In the genomic region with DNA sequence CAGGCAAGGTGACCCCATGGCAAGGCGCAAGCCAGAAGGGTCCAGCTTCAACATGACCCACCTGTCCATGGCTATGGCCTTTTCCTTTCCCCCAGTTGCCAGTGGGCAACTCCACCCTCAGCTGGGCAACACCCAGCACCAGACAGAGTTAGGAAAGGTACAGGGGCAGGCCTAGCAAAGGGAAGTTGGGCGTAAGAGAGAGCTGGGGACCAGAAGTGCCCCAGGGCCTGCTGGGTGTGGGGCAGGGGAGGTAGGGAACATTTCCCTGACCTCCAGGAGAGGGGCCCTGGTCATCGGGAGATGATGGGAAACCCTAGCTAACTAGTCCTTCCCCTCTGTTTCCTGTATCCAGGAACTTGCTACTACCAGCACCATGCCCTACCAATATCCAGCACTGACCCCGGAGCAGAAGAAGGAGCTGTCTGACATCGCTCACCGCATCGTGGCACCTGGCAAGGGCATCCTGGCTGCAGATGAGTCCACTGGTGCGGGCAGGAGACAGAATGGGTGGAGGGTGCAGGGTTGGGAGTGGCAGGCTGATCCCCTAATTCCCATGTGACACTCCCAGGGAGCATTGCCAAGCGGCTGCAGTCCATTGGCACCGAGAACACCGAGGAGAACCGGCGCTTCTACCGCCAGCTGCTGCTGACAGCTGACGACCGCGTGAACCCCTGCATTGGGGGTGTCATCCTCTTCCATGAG, we compare ENCODE assay signal across 6 cellular contexts. TPM values are rescaled to one million over a fixed set of nuclear protein-coding genes. Genes with fewer than 3 reads are reported as not detected.
DNase-seq lines count a peak whose midpoint lies in the region; TF ChIP-seq lines count a peak whose summit lies in the region.

No MANE protein-coding gene starts in this region.

- peaks cover 28% of the 10 kb centered on the region for H3K4me1 ChIP-seq in cardiac muscle cell (ENCODE audit: low read depth)
- H3K4me1 ChIP-seq in iPS DF 6.9 (ENCODE audit: control insufficient read depth, insufficient read depth, low read length), result peaks cover 2% of the 10 kb centered on the region; the same call in 1 of the 2 replicates
- peaks cover 15 to 42% of the 10 kb centered on the region in 2 donors for H3K4me1 ChIP-seq in uterus

- no peak for TF ChIP-seq POLR2A in uterus (IDR thresholded peaks at IDR 0.05)

- TF ChIP-seq CTCF in cardiac muscle cell (IDR thresholded peaks at IDR 0.05; ENCODE audit: low read depth, low read length) (no peak), uterus (IDR thresholded peaks at IDR 0.05) (no peak), GM20000 (IDR thresholded peaks at IDR 0.05; ENCODE audit: extremely low read depth, missing control alignments) (no peak)

- no peak for DNase-seq in cardiac muscle cell (ENCODE audit: low read depth in 1 of 2, low spot score in 1 of 2)
- no peak for DNase-seq in cardiac septum (ENCODE audit: low spot score)
- DNase-seq in iPS DF 6.9 (ENCODE audit: low read depth, low spot score), result no peak
- DNase-seq in uterus, result peak in 1 of 2 donors; percentile 35
- no peak for DNase-seq in stimulated activated CD8-positive, alpha-beta memory T cell treated with anti-CD3 and anti-CD28 coated beads, Interleukin-4, amount 100 ng/mL, for 48 hours
- no peak for DNase-seq in GM20000 (ENCODE audit: low spot score)

- peak overlapping the region; percentile 92 for H3K27ac ChIP-seq in cardiac muscle cell
- no peak overlapping the region for H3K27ac ChIP-seq in iPS DF 6.9 (ENCODE audit: low read length)
- peak overlapping the region; percentile 97 to 99 for H3K27ac ChIP-seq in uterus

- H3K4me3 ChIP-seq in cardiac muscle cell (peak overlapping the region; percentile 85), iPS DF 6.9 (ENCODE audit: low read length) (peak overlapping the region; percentile 92; the same call in 1 of the 2 replicates), uterus (peak overlapping the region; percentile 81 to 100)

- no CpG with 5 or more reads among the region's 17 CpGs for WGBS in iPS DF 6.9 (ENCODE audit: insufficient coverage, insufficient read length)

- H3K36me3 ChIP-seq in cardiac muscle cell (peaks cover 51% of the 10 kb centered on the region), iPS DF 6.9 (ENCODE audit: control insufficient read depth, insufficient read depth, low read length) (peaks cover 39% of the 10 kb centered on the region), uterus (no peaks in the 10 kb centered on the region)

- no peaks in the 10 kb centered on the region for H3K9me3 ChIP-seq in cardiac muscle cell (ENCODE audit: low read depth)
- no peaks in the 10 kb centered on the region for H3K9me3 ChIP-seq in iPS DF 6.9 (ENCODE audit: control insufficient read depth, insufficient read depth, low read length)
- no peaks in the 10 kb centered on the region for H3K9me3 ChIP-seq in uterus

- H3K27me3 ChIP-seq in cardiac muscle cell, result no peaks in the 10 kb centered on the region
- H3K27me3 ChIP-seq in iPS DF 6.9 (ENCODE audit: control insufficient read depth, insufficient read depth, low read length), result no peaks in the 10 kb centered on the region
- H3K27me3 ChIP-seq in uterus, result no peaks in the 10 kb centered on the region

- intact Hi-C loops in cardiac septum (cut with DNase I), result no loop called here
- intact Hi-C loops in uterus (cut with DNase I; ENCODE audit: low total_unique reads), result no loop called here

RNA-seq across cellular contexts. Expression of a gene that starts 1.5 kb away (rescaled TPM):
- total RNA-seq in cardiac muscle cell, result 3,852 and 5,767 TPM in 2 replicates
- 5,441 and 6,816 TPM in 2 replicates for polyA plus RNA-seq in cardiac muscle cell
- total RNA-seq in cardiac septum, result 3,068 TPM
- 100 to 1,000 TPM; 175 to 905 (median 489) TPM for total RNA-seq in uterus

RNA-seq across cellular contexts. Expression of a gene that starts 8.8 kb away (rescaled TPM):
- total RNA-seq in cardiac muscle cell (94.3 and 134 TPM in 2 replicates), cardiac septum (44.1 TPM), uterus (10 to 100 TPM; 15.6 to 78.5 (median 64.5) TPM)
- 217 and 225 TPM in 2 replicates for polyA plus RNA-seq in cardiac muscle cell

RNA-seq across cellular contexts. Expression of a gene that starts 24.7 kb away (rescaled TPM):
- total RNA-seq in cardiac muscle cell (1.6 and 5.0 TPM in 2 replicates), cardiac septum (0.57 TPM), uterus (1 to 10 TPM in 1 of 4 donors, under 1 TPM in 1, not detected in 2; 0.21 to 1.3 TPM)
- 2.2 and 8.9 TPM in 2 replicates for polyA plus RNA-seq in cardiac muscle cell

RNA-seq across cellular contexts. Expression of a gene that starts 29.0 kb away (rescaled TPM):
- total RNA-seq in cardiac muscle cell, result 67.1 and 107 TPM in 2 replicates
- polyA plus RNA-seq in cardiac muscle cell, result 115 and 143 TPM in 2 replicates
- 43.2 TPM for total RNA-seq in cardiac septum
- total RNA-seq in uterus, result 100 to 1,000 TPM in 1 of 4 donors, 10 to 100 TPM in 2, 1 to 10 TPM in 1; 9.2 to 158 (median 36.4) TPM

RNA-seq across cellular contexts. Expression of a gene that starts 36.0 kb away (rescaled TPM):
- total RNA-seq in cardiac muscle cell (0.21 and 0.36 TPM in 2 replicates), cardiac septum (not detected), uterus (under 1 TPM in 1 of 4 donors, not detected in 3; 0.62 TPM)
- polyA plus RNA-seq in cardiac muscle cell, result not detected in 2 replicates
